ENCODE assay signal across 8 cellular contexts in the genomic region with DNA sequence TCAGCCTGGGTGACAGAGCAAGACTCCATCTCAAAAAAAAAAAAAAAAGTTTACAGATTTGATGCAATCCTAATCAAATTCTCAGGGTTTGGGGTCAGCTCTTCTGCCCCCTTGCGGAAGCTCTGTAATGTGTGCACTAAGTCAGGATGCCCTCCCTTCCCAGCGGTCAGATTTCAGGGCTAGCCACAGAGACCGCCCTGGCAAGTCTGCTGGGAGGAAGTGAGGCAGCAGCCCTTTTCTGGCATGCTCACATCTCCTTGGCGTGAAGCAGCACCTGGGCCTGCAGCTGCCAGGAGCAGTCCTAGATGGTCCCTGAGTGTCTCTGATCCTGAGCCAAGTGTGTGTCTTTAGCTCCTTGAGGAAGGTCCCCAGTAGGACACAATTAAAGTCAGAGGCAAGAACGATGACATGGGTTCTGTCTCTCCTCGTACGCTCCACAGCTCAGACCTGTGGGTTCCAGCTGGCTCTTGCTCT. TPM values are rescaled to one million over a fixed set of nuclear protein-coding genes. Genes with fewer than 3 reads are reported as not detected.
A peak's percentile ranks its signal among the peaks of the same experiment; 100 is the strongest.
DNase-seq lines count a peak whose midpoint lies in the region; ATAC-seq and TF ChIP-seq lines count a peak whose summit lies in the region.

No MANE protein-coding gene starts in this region.

- H3K4me3 Mint-ChIP-seq in activated CD4-positive, alpha-beta T cell treated with anti-CD3 and anti-CD28 coated beads for 36 hours = no peak overlapping the region
- H3K4me3 Mint-ChIP-seq in chondrocyte (ENCODE audit: unreplicated experiment) = no peak overlapping the region

- DNase-seq in DMS53 treated with DMSO at 0.1 percent for 48 hours (lab: John Stamatoyannopoulos, UW; ENCODE audit: unreplicated experiment) (peak; percentile 75), HCEC 1CT (peak; percentile 84), NCI-H2196 treated with DMSO at 0.1 percent for 48 hours (lab: John Stamatoyannopoulos, UW; ENCODE audit: unreplicated experiment) (peak; percentile 67), chondrocyte (ENCODE audit: low spot score) (no peak), left lobe of liver (ENCODE audit: low spot score) (peak; percentile 55)
- peak; percentile 88 for DNase-seq in activated CD4-positive, alpha-beta T cell treated with anti-CD3 and anti-CD28 coated beads for 36 hours
- DNase-seq in stimulated activated CD4-positive, alpha-beta T cell treated with anti-CD3 and anti-CD28 coated beads, TNF-alpha, amount 100 ng/mL, for 1 hour (ENCODE audit: low read depth in 3 of 3, low spot score in 1 of 3) = peak in 2 of 3 donors; percentile 46 to 49

- POLR2A ChIA-PET in activated CD4-positive, alpha-beta T cell treated with anti-CD3 and anti-CD28 coated beads for 36 hours (lab: Charles Lee) = interaction anchor here (0.6 kb wide), 1 partner anchor 727 kb away, joined by 4 read pairs; no protein-coding TSS in a partner anchor

- no peaks in the 10 kb centered on the region for H3K27me3 Mint-ChIP-seq in activated CD4-positive, alpha-beta T cell treated with anti-CD3 and anti-CD28 coated beads for 36 hours
- H3K27me3 Mint-ChIP-seq in chondrocyte (ENCODE audit: low read depth) = peaks cover 12% of the 10 kb centered on the region

- no peaks in the 10 kb centered on the region for H3K36me3 Mint-ChIP-seq in activated CD4-positive, alpha-beta T cell treated with anti-CD3 and anti-CD28 coated beads for 36 hours (ENCODE audit: low read depth)
- no peaks in the 10 kb centered on the region for H3K36me3 Mint-ChIP-seq in chondrocyte (ENCODE audit: low read depth)

- intact Hi-C loops in activated CD4-positive, alpha-beta T cell treated with anti-CD3 and anti-CD28 coated beads for 36 hours (cut with DNase I, micrococcal nuclease) = loop anchor here (1.0 kb wide), 6 partner anchors 18 to 235 kb away; no protein-coding TSS in a partner anchor

- no peak overlapping the region for H3K27ac Mint-ChIP-seq in activated CD4-positive, alpha-beta T cell treated with anti-CD3 and anti-CD28 coated beads for 36 hours
- no peak overlapping the region for H3K27ac Mint-ChIP-seq in chondrocyte (ENCODE audit: unreplicated experiment)

- CTCF ChIA-PET in activated CD4-positive, alpha-beta T cell treated with anti-CD3 and anti-CD28 coated beads for 36 hours (lab: Charles Lee) = interaction anchor here (0.5 to 7.8 kb wide), 32 partner anchors 9 to 951 kb away, joined by 3 to 86 read pairs (median 4); partner anchors contain the start of genes CBX6 and CBX7

- H3K9me3 Mint-ChIP-seq in activated CD4-positive, alpha-beta T cell treated with anti-CD3 and anti-CD28 coated beads for 36 hours (ENCODE audit: low read depth) = peaks cover under 1% of the 10 kb centered on the region
- peaks cover under 1% of the 10 kb centered on the region for H3K9me3 Mint-ChIP-seq in chondrocyte (ENCODE audit: low read depth)

- peaks cover 6% of the 10 kb centered on the region for H3K4me1 Mint-ChIP-seq in activated CD4-positive, alpha-beta T cell treated with anti-CD3 and anti-CD28 coated beads for 36 hours
- H3K4me1 Mint-ChIP-seq in chondrocyte (ENCODE audit: low read depth) = peaks cover 7% of the 10 kb centered on the region

- ATAC-seq in activated CD4-positive, alpha-beta T cell treated with anti-CD3 and anti-CD28 coated beads for 36 hours = peak; percentile 96
- ATAC-seq in left lobe of liver = peak; percentile 94
- ATAC-seq in HG02588 (IDR thresholded peaks at IDR 0.05; ENCODE audit: unreplicated experiment) = no peak

- TF ChIP-seq CTCF in chondrocyte (IDR thresholded peaks at IDR 0.05) = peak; percentile 87

RNA-seq across cellular contexts. Expression of gene APOBEC3C, which starts 10.9 kb away (rescaled TPM):
- total RNA-seq in activated CD4-positive, alpha-beta T cell treated with anti-CD3 and anti-CD28 coated beads for 36 hours = 10 to 100 TPM; 75.3 to 98.5 TPM
- total RNA-seq in chondrocyte = 17.2 to 22.3 TPM (median 21.3 TPM) in 3 replicates
- 2.5 TPM for total RNA-seq in left lobe of liver

RNA-seq across cellular contexts. Expression of gene APOBEC3D, which starts 17.7 kb away (rescaled TPM):
- total RNA-seq in activated CD4-positive, alpha-beta T cell treated with anti-CD3 and anti-CD28 coated beads for 36 hours = 10 to 100 TPM; 27.0 to 28.2 TPM
- total RNA-seq in chondrocyte (0.37 to 0.79 TPM (median 0.44 TPM) in 3 replicates), left lobe of liver (0.83 TPM)

RNA-seq across cellular contexts. Expression of gene APOBEC3B, which starts 21.1 kb away (rescaled TPM):
- 1 to 10 TPM; 8.0 to 8.5 TPM for total RNA-seq in activated CD4-positive, alpha-beta T cell treated with anti-CD3 and anti-CD28 coated beads for 36 hours
- total RNA-seq in chondrocyte (1.5 to 2.9 TPM (median 2.4 TPM) in 3 replicates), left lobe of liver (0.93 TPM)

RNA-seq across cellular contexts. Expression of gene APOBEC3F, which starts 37.5 kb away (rescaled TPM):
- 10 to 100 TPM; 19.0 to 24.5 TPM for total RNA-seq in activated CD4-positive, alpha-beta T cell treated with anti-CD3 and anti-CD28 coated beads for 36 hours
- total RNA-seq in chondrocyte (5.3 to 8.3 TPM (median 6.5 TPM) in 3 replicates), left lobe of liver (3.1 TPM)

RNA-seq across cellular contexts. Expression of gene APOBEC3A, which starts 45.8 kb away (rescaled TPM):
- not detected for total RNA-seq in activated CD4-positive, alpha-beta T cell treated with anti-CD3 and anti-CD28 coated beads for 36 hours
- total RNA-seq in chondrocyte (not detected in 3 replicates), left lobe of liver (0.98 TPM)

Comparison
In these comparisons a context has a peak if more than half of its experiments do, and no peak if none do; other contexts are left out.
1. RNA of gene APOBEC3D, which starts 17.7 kb away (total RNA-seq): 27.0 to 28.2 TPM in activated CD4-positive, alpha-beta T cell treated with anti-CD3 and anti-CD28 coated beads for 36 hours; 0.83 TPM in left lobe of liver (single experiment) and 0.37 to 0.79 TPM in chondrocyte; every median in the first group is over 10 times any median in the second.